8 cellular contexts compared by ENCODE assay signal in the genomic region with DNA sequence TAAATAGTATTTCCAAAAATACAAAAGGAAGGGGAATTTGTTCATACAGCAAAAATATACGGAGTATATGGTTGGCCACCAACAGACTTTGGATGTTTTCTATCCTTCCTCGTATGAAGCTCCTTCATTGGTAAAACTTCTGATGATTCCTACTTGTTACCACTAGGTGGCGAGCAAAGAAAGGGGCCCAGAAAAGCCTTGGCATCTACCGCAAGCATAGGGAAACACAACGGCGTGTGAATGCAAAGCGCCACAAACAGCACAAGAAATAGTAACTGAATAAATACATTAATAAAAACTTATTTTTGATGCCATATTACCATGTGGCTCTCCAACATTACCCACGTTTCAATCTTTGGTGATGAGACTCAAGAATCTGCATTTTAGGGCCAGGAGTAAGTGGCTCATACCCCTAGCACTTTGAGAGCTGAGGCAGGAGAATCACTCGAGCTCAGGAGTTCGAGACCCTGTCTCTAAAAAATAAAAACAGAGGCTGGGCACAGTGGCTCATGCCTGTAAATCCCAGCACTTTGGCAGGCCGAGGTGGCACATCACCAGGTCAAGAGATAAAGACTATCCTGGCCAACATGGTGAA. TPM values are rescaled to one million over a fixed set of nuclear protein-coding genes. Genes with fewer than 3 reads are reported as not detected.
DNase-seq lines count a peak whose midpoint lies in the region; ATAC-seq and TF ChIP-seq lines count a peak whose summit lies in the region.

No MANE protein-coding gene starts in this region.

- DNase-seq in GM10266 (ENCODE audit: extremely low spot score) (peak; percentile 71), NCI-H1417 treated with DMSO at 0.1 percent for 48 hours (lab: John Stamatoyannopoulos, UW) (peak; percentile 36), SW 1271 (lab: John Stamatoyannopoulos, UW) (peak; percentile 53 to 86), anterior cingulate cortex (lab: John Stamatoyannopoulos, UW) (peak in 39 of 58 donors; percentile 1 to 76 (median 23)), left cardiac atrium (peak; percentile 42), pulmonary artery endothelial cell (ENCODE audit: low read depth, low spot score) (peak; percentile 44), NK-92 (lab: John Stamatoyannopoulos, UW; ENCODE audit: unreplicated experiment) (no peak)

- TF ChIP-seq CTCF in GM10266 (IDR thresholded peaks at IDR 0.05; ENCODE audit: control insufficient read depth, insufficient read depth, low read depth, missing control alignments), result peak; percentile 83

- ATAC-seq in left cardiac atrium (peak; percentile 75 to 81), HG02642 (IDR thresholded peaks at IDR 0.05; ENCODE audit: poor library complexity, unreplicated experiment) (no peak)

- intact Hi-C loops in left cardiac atrium (cut with DNase I), result loop anchor here (2.0 to 10.0 kb wide), 4 partner anchors 89 to 149 kb away; partner anchors contain the start of genes CRK (in 2 of the 2) and INPP5K (in 1 of the 2)

RNA-seq across cellular contexts. Expression of gene YWHAE, which starts 34.5 kb away (rescaled TPM):
- total RNA-seq in left cardiac atrium (100 to 1,000 TPM; 491 to 596 TPM), pulmonary artery endothelial cell (487 and 687 TPM in 2 replicates)
